8 cellular contexts compared by ENCODE assay signal in the genomic region with DNA sequence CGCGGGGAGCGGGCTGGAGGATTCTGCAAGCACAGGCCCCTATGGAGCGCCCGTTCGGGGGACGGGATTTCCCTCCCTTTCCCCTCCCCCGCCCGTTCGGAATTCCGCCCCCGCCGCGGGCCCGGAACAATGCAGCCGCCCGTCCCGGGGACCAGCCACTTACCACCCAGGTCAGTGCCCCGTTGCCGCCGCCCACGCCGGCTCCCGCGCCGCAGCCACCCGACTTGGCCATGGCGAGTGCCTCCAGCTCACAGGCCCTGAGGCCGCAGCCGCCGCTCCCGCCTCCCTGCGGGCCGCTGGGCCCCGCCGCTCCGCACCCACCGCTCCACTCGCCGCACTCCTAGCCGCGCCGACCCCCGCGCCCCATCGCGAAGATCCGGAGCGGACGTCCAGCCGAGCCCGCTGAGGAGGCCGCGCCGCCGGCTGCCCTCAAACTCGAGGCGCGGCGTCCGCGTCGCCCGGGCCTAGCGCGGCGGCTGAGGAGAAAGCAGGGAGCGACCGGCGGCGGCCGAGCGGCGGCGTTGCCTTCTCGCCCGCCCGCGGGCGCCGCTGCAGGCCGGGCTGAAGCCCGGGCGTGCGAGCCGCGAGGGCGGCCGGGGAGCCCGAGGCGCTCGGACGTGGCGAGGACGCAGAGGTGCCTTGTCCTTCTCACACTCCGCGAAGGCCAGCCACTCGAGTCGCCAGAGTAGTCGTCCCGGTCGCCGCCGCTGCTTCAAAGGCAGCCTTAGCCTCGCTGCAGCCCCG. TPM values are rescaled to one million over a fixed set of nuclear protein-coding genes. Genes with fewer than 3 reads are reported as not detected.
DNase-seq lines count a peak whose midpoint lies in the region; ATAC-seq and TF ChIP-seq lines count a peak whose summit lies in the region.

No MANE protein-coding gene starts in this region.

- peak overlapping the region; percentile 81 to 97 for H3K27ac ChIP-seq in SK-N-SH (ENCODE audit: low read depth in 2 of 2, low read length in 1 of 2)

- POLR2A ChIA-PET in SK-N-SH (lab: Yijun Ruan, JAX): no interaction called here

- peak overlapping the region; percentile 83 for H3K4me2 ChIP-seq in SK-N-SH

- H2AFZ ChIP-seq in SK-N-SH (ENCODE audit: low read depth): peak overlapping the region; percentile 73; the same call in 1 of the 2 replicates

- H4K20me1 ChIP-seq in SK-N-SH (ENCODE audit: insufficient read depth): peaks cover 45% of the 10 kb centered on the region

- ATAC-seq in HG03025 (IDR thresholded peaks at IDR 0.05; ENCODE audit: low FRiP score, unreplicated experiment): peak; percentile 33
- peak; percentile 37 for ATAC-seq in activated naive CD8-positive, alpha-beta T cell treated with anti-CD3 and anti-CD28 coated beads, Interleukin-2, amount 50 U/mL, for 24 hours
- ATAC-seq in left cardiac atrium: peak; percentile 58 to 69

- CTCF ChIA-PET in SK-N-SH (lab: Yijun Ruan, JAX): interaction anchor here (3.8 kb wide), 1 partner anchor 15 kb away, joined by 25 read pairs; no protein-coding TSS in a partner anchor

- H3K27me3 ChIP-seq in SK-N-SH (ENCODE audit: insufficient read depth): no peaks in the 10 kb centered on the region

- H3K27ac Mint-ChIP-seq in activated naive CD8-positive, alpha-beta T cell treated with anti-CD3 and anti-CD28 coated beads, Interleukin-2, amount 50 U/mL, for 24 hours: peak overlapping the region; percentile 95
- peak overlapping the region; percentile 100 for H3K27ac Mint-ChIP-seq in progenitor cell of endocrine pancreas

- no peaks in the 10 kb centered on the region for H3K9me3 Mint-ChIP-seq in activated naive CD8-positive, alpha-beta T cell treated with anti-CD3 and anti-CD28 coated beads, Interleukin-2, amount 50 U/mL, for 24 hours
- no peaks in the 10 kb centered on the region for H3K9me3 Mint-ChIP-seq in progenitor cell of endocrine pancreas (ENCODE audit: low read depth)

- intact Hi-C loops in left cardiac atrium (cut with DNase I): loop anchor here in 1 of 2 donors (5.0 kb wide), 1 partner anchor 128 kb away; the partner anchor contains the start of gene OXSM

- no peak for TF ChIP-seq RAD21 in SK-N-SH (IDR thresholded peaks at IDR 0.05; ENCODE audit: low read length)

- peak overlapping the region; percentile 84 for H3K9ac ChIP-seq in SK-N-SH

- H3K4me1 ChIP-seq in SK-N-SH (ENCODE audit: control insufficient read depth in 1 of 2, insufficient read depth in 2 of 2, low read depth in 1 of 2, low read length in 1 of 2): peaks cover 6 to 20% of the 10 kb centered on the region in 2 experiments

- peak overlapping the region; percentile 95 for H3K4me3 Mint-ChIP-seq in activated naive CD8-positive, alpha-beta T cell treated with anti-CD3 and anti-CD28 coated beads, Interleukin-2, amount 50 U/mL, for 24 hours
- peak overlapping the region; percentile 90 for H3K4me3 Mint-ChIP-seq in progenitor cell of endocrine pancreas (ENCODE audit: low read depth)

- H3K9me3 ChIP-seq in SK-N-SH: no peaks in the 10 kb centered on the region

- DNase-seq in NOMO-1 treated with DMSO at 0.1 percent for 48 hours (lab: John Stamatoyannopoulos, UW; ENCODE audit: unreplicated experiment) (peak; percentile 27), NOMO-1 (lab: John Stamatoyannopoulos, UW; ENCODE audit: unreplicated experiment in 2 of 2) (no peak), SK-N-SH (peak; percentile 74), left cardiac atrium (peak; percentile 78), progenitor cell of endocrine pancreas (ENCODE audit: low spot score, unreplicated experiment) (peak; percentile 49), ureter (ENCODE audit: low spot score) (peak; percentile 78)
- peak; percentile 78 for DNase-seq in activated naive CD8-positive, alpha-beta T cell treated with anti-CD3 and anti-CD28 coated beads, Interleukin-2, amount 50 U/mL, for 24 hours

- no peak; a peak in 1 of 4 replicates for TF ChIP-seq EP300 in SK-N-SH (IDR thresholded peaks at IDR 0.05; ENCODE audit: borderline replicate concordance in 1 of 2, low read depth in 1 of 2, low read length in 1 of 2)

- peaks cover 5% of the 10 kb centered on the region for H3F3A ChIP-seq in SK-N-SH (replicated peaks; ENCODE audit: insufficient read depth)

- H3K4me1 Mint-ChIP-seq in activated naive CD8-positive, alpha-beta T cell treated with anti-CD3 and anti-CD28 coated beads, Interleukin-2, amount 50 U/mL, for 24 hours: peaks cover 53% of the 10 kb centered on the region
- peaks cover 37% of the 10 kb centered on the region for H3K4me1 Mint-ChIP-seq in progenitor cell of endocrine pancreas (ENCODE audit: low read depth)

- no peaks in the 10 kb centered on the region for H3K27me3 Mint-ChIP-seq in activated naive CD8-positive, alpha-beta T cell treated with anti-CD3 and anti-CD28 coated beads, Interleukin-2, amount 50 U/mL, for 24 hours
- H3K27me3 Mint-ChIP-seq in progenitor cell of endocrine pancreas: no peaks in the 10 kb centered on the region

- 2% methylated on average over 27 of the region's 106 CpGs for WGBS in SK-N-SH (ENCODE audit: low lambda C conversion rate)

- peaks cover 0 to 8% of the 10 kb centered on the region in 2 experiments for H3K36me3 ChIP-seq in SK-N-SH (replicated peaks in 1 of 2; ENCODE audit: control insufficient read depth in 1 of 2, insufficient read depth in 2 of 2, low read length in 1 of 2)

- no peaks in the 10 kb centered on the region for H3K9me2 ChIP-seq in SK-N-SH

- TF ChIP-seq CTCF in SK-N-SH (IDR thresholded peaks at IDR 0.05): no peak
- no peak for TF ChIP-seq CTCF in progenitor cell of endocrine pancreas (IDR thresholded peaks at IDR 0.05; ENCODE audit: unreplicated experiment)

- H3K79me2 ChIP-seq in SK-N-SH (ENCODE audit: insufficient read depth): peaks cover 49% of the 10 kb centered on the region

- H3K36me3 Mint-ChIP-seq in activated naive CD8-positive, alpha-beta T cell treated with anti-CD3 and anti-CD28 coated beads, Interleukin-2, amount 50 U/mL, for 24 hours (ENCODE audit: low read depth): peaks cover 9% of the 10 kb centered on the region
- no peaks in the 10 kb centered on the region for H3K36me3 Mint-ChIP-seq in progenitor cell of endocrine pancreas (ENCODE audit: insufficient read depth)

- peak overlapping the region; percentile 88 to 96 for H3K4me3 ChIP-seq in SK-N-SH (ENCODE audit: low read depth in 2 of 2, low read length in 1 of 2)

TF ChIP-seq in SK-N-SH, 30 proteins besides CTCF, POLR2A, EP300 and RAD21:
- TF ChIP-seq SIN3A (IDR thresholded peaks at IDR 0.05; ENCODE audit: borderline replicate concordance, low read depth, low read length) (no peak), TAF1 (IDR thresholded peaks at IDR 0.05; ENCODE audit: borderline replicate concordance, low read depth, low read length) (peak; percentile 11; the same call in 1 of the 2 replicates), RFX5 (IDR thresholded peaks at IDR 0.05; ENCODE audit: low read length) (0 out of 2 replicates have a peak, but pooled peaks have one; percentile 18), MXI1 (IDR thresholded peaks at IDR 0.05; ENCODE audit: low read depth, low read length) (0 out of 2 replicates have a peak, but pooled peaks have one; percentile 39)

RNA-seq across cellular contexts. Expression of gene TOP2B, which starts 0.5 kb away (rescaled TPM):
- polyA plus RNA-seq in SK-N-SH (2012; rRNA removed): 20.4 and 22.1 TPM in 2 replicates
- 31.1 and 45.3 TPM in 2 replicates for polyA plus RNA-seq in SK-N-SH (2012; cell fraction: cytosol; rRNA removed)
- polyA plus RNA-seq in SK-N-SH (2012; cell fraction: nucleus; rRNA removed): 18.8 and 36.6 TPM in 2 replicates
- 100 to 1,000 TPM in 1 of 2 donors, 10 to 100 TPM in 1; 79.1 to 101 TPM for total RNA-seq in left cardiac atrium
- 195 and 200 TPM in 2 replicates for total RNA-seq in progenitor cell of endocrine pancreas
- 192 TPM for total RNA-seq in ureter

Comparison
In these comparisons a context has a peak if more than half of its experiments do, and no peak if none do; other contexts are left out.
1. DNase-seq: peak in NOMO-1 treated with DMSO at 0.1 percent for 48 hours (single experiment), SK-N-SH (single experiment), activated naive CD8-positive, alpha-beta T cell treated with anti-CD3 and anti-CD28 coated beads, Interleukin-2, amount 50 U/mL, for 24 hours (single experiment), left cardiac atrium (single experiment), progenitor cell of endocrine pancreas (single experiment) and ureter (single experiment); none in NOMO-1 (0 of 2).
2. Peak in every context shown above with its lines, with median percentiles within 50 percentile points of each other: ATAC-seq.